In genomic region chr2:52112141-52112540, GRCh38 we compare ENCODE assay signal across 29 cellular contexts.
"Had no signal": no experiment of that assay in that cellular context is flagged by ENCODE, and none has a peak within 500 bp of the region (broad histone marks: within the 10 kb centered on the region; RNA-seq: fewer than 3 reads in every experiment).

No MANE protein-coding gene starts in this region.

- H3K4me1 Mint-ChIP-seq: naive thymus-derived CD8-positive, alpha-beta T cell; nephron; neural crest cell had no signal

- H3K36me3 ChIP-seq: left lung, lower lobe of right lung, neutrophil, pancreas, prostate gland, tibial nerve, uterus had no signal

- H3K4me3 ChIP-seq: left lung, lower lobe of right lung, pancreas, prostate gland, skin epidermis, tibial nerve, uterus had no signal

- H3K9me3 Mint-ChIP-seq: type B pancreatic cell had no signal

- H3K27ac Mint-ChIP-seq: naive thymus-derived CD8-positive, alpha-beta T cell; nephron; stimulated activated naive CD8-positive, alpha-beta T cell treated with anti-CD3 and anti-CD28 coated beads, Interleukin-15, Interleukin-2, amounts not matched to agents 100 ng/mL and 50 ng/mL, for 24 hours; type B pancreatic cell had no signal

- H3K27me3 ChIP-seq: left lung, neutrophil, pancreas, tibial nerve, uterus had no signal

- H3K36me3 Mint-ChIP-seq: naive thymus-derived CD8-positive, alpha-beta T cell; type B pancreatic cell had no signal

- H3K9me3 ChIP-seq: lower lobe of right lung, neutrophil, pancreas, prostate gland, uterus had no signal

- ATAC-seq: left colon; left lung; lower lobe of right lung; naive thymus-derived CD8-positive, alpha-beta T cell; pancreas; right cardiac atrium; sciatic nerve had no signal

- DNase-seq: hippocampal formation; kidney; left colon; left lung; lower lobe of right lung; mammary epithelial cell; mesenchymal stem cell; naive thymus-derived CD8-positive, alpha-beta T cell; occipital lobe; pancreas; posterior cingulate gyrus; retina; right cardiac atrium; stimulated activated CD4-positive, alpha-beta T cell treated with anti-CD3 and anti-CD28 coated beads, Interleukin-12 subunit alpha, Interleukin-12 subunit beta, amount 100 ng/mL, for 4 hours; stimulated activated CD4-positive, alpha-beta T cell treated with anti-CD3 and anti-CD28 coated beads, Interleukin-15, amount 100 ng/mL, for 24 hours; stimulated activated CD4-positive, alpha-beta T cell treated with anti-CD3 and anti-CD28 coated beads, Interleukin-2, amount 100 ng/mL, for 24 hours; stimulated activated CD4-positive, alpha-beta T cell treated with anti-CD3 and anti-CD28 coated beads, Interleukin-4, amount 100 ng/mL, for 1 hour; stimulated activated naive CD4-positive, alpha-beta T cell; substantia nigra; uterus had no signal

- H3K27ac ChIP-seq: left lung, lower lobe of right lung, neutrophil, pancreas, prostate gland, skin epidermis, tibial nerve, uterus had no signal

- H3K4me3 Mint-ChIP-seq: naive thymus-derived CD8-positive, alpha-beta T cell; nephron; neural crest cell; stimulated activated naive CD8-positive, alpha-beta T cell treated with anti-CD3 and anti-CD28 coated beads, Interleukin-15, Interleukin-2, amounts not matched to agents 100 ng/mL and 50 ng/mL, for 24 hours; type B pancreatic cell had no signal

- H3K27me3 Mint-ChIP-seq: naive thymus-derived CD8-positive, alpha-beta T cell; stimulated activated naive CD8-positive, alpha-beta T cell treated with anti-CD3 and anti-CD28 coated beads, Interleukin-15, Interleukin-2, amounts not matched to agents 100 ng/mL and 50 ng/mL, for 24 hours; type B pancreatic cell had no signal
